8 cellular contexts compared by ENCODE assay signal in genomic region chr16:57061084-57061905, GRCh38. TPM values are rescaled to one million over a fixed set of nuclear protein-coding genes. Genes with fewer than 3 reads are reported as not detected.
DNase-seq lines count a peak whose midpoint lies in the region; ATAC-seq and TF ChIP-seq lines count a peak whose summit lies in the region.

No MANE protein-coding gene starts in this region.

- CTCF ChIA-PET in mammary epithelial cell (lab: Charles Lee; ENCODE audit: low non-redundant PET): interaction anchor here (0.6 kb wide), 1 partner anchor 15 kb away, joined by 3 read pairs; no protein-coding TSS in a partner anchor

- dilution Hi-C loops in mammary epithelial cell (cut with HindIII; ENCODE audit: low sequenced_read_pairs): no loop called here

- no peaks in the 10 kb centered on the region for H3K27me3 ChIP-seq in mammary epithelial cell (ENCODE audit: insufficient read depth, low read length)
- no peaks in the 10 kb centered on the region for H3K27me3 ChIP-seq in effector memory CD4-positive, alpha-beta T cell (replicated peaks; ENCODE audit: control insufficient read depth, insufficient read depth, low read length, poor library complexity, severe bottlenecking)

- H3K9me3 ChIP-seq in mammary epithelial cell (replicated peaks; ENCODE audit: insufficient read depth, low read length): no peaks in the 10 kb centered on the region
- H3K9me3 ChIP-seq in effector memory CD4-positive, alpha-beta T cell (ENCODE audit: control insufficient read depth, low read length): no peaks in the 10 kb centered on the region

- no peak overlapping the region for H3K9ac ChIP-seq in mammary epithelial cell (ENCODE audit: insufficient read depth, low read length)

- WGBS in mammary epithelial cell (ENCODE audit: low coverage, missing lambda C conversion rate): 83% methylated on average over 5 of the region's 11 CpGs

- peak overlapping the region; percentile 49 for H3K4me2 ChIP-seq in mammary epithelial cell (ENCODE audit: insufficient read depth, low read depth, low read length)

- no peak for ATAC-seq in GM18867 (IDR thresholded peaks at IDR 0.05; ENCODE audit: unreplicated experiment)
- no peak for ATAC-seq in GM21529 (IDR thresholded peaks at IDR 0.05; ENCODE audit: unreplicated experiment)

- peaks cover 12% of the 10 kb centered on the region for H3K4me1 ChIP-seq in mammary epithelial cell (ENCODE audit: insufficient read depth, low read length)
- H3K4me1 ChIP-seq in effector memory CD4-positive, alpha-beta T cell (ENCODE audit: control insufficient read depth, insufficient read depth, low read length, poor library complexity, severe bottlenecking): no peaks in the 10 kb centered on the region

- intact Hi-C loops in mammary epithelial cell (cut with micrococcal nuclease): no loop called here

- H3K36me3 ChIP-seq in mammary epithelial cell (ENCODE audit: insufficient read depth, low read length): no peaks in the 10 kb centered on the region
- peaks cover 60% of the 10 kb centered on the region for H3K36me3 ChIP-seq in effector memory CD4-positive, alpha-beta T cell (ENCODE audit: control insufficient read depth, insufficient read depth, low read length)

- no peaks in the 10 kb centered on the region for H4K20me1 ChIP-seq in mammary epithelial cell (ENCODE audit: insufficient read depth, low read length)

- peak overlapping the region; percentile 70 for H2AFZ ChIP-seq in mammary epithelial cell (ENCODE audit: low read depth, low read length)

- no peak for TF ChIP-seq CTCF in mammary epithelial cell (conservative IDR thresholded peaks at IDR 0.05 in 1 of 2, IDR thresholded peaks at IDR 0.05 in 1 of 2; ENCODE audit: extremely low read depth in 1 of 2, insufficient read depth in 1 of 2, low read depth in 1 of 2, low read length in 2 of 2)

- in situ Hi-C loops in mammary epithelial cell (cut with MboI; ENCODE audit: low sequenced_read_pairs in 2 of 2): no loop called here

- BruUV-seq in mammary epithelial cell (replicated peaks; lab: Mats Ljungman, UMichigan): TSS peak; percentile 48

- no peak overlapping the region for H3K27ac ChIP-seq in mammary epithelial cell (ENCODE audit: insufficient read depth, low read depth, low read length)
- no peak overlapping the region for H3K27ac ChIP-seq in effector memory CD4-positive, alpha-beta T cell (ENCODE audit: insufficient read depth, low read length, poor library complexity, severe bottlenecking)

- peak; percentile 82 to 86 for DNase-seq in AML-193 (lab: John Stamatoyannopoulos, UW)
- DNase-seq in Kasumi-1 (lab: John Stamatoyannopoulos, UW): peak; percentile 69 to 71
- DNase-seq in mammary epithelial cell: peak; percentile 69
- peak; percentile 15 for DNase-seq in medulla oblongata (ENCODE audit: extremely low spot score)
- DNase-seq in superior temporal gyrus (ENCODE audit: extremely low spot score): no peak
- no peak for DNase-seq in effector memory CD4-positive, alpha-beta T cell

- H3K79me2 ChIP-seq in mammary epithelial cell (ENCODE audit: insufficient read depth, low read length): no peaks in the 10 kb centered on the region

- no peak overlapping the region for H3K4me3 ChIP-seq in mammary epithelial cell (replicated peaks in 1 of 3; ENCODE audit: insufficient read depth in 1 of 3, low read depth in 2 of 3, low read length in 3 of 3)
- H3K4me3 ChIP-seq in effector memory CD4-positive, alpha-beta T cell (ENCODE audit: insufficient read depth, low read depth, low read length, poor library complexity, severe bottlenecking): no peak overlapping the region

RNA-seq across cellular contexts. Expression of gene CPNE2, which starts 31.1 kb away (rescaled TPM):
- 10 to 100 TPM in 1 of 2 donors, 1 to 10 TPM in 1; 7.3 to 24.0 TPM for total RNA-seq in mammary epithelial cell
- 44.5 TPM for polyA plus RNA-seq in mammary epithelial cell
- polyA minus RNA-seq in mammary epithelial cell: 35.7 TPM

Comparison
In these comparisons a context has a peak if more than half of its experiments do, and no peak if none do; other contexts are left out.
1. DNase-seq: peak in AML-193 (2 of 2), Kasumi-1 (2 of 2), mammary epithelial cell (single experiment) and medulla oblongata (single experiment); none in superior temporal gyrus (single experiment) and effector memory CD4-positive, alpha-beta T cell (0 of 3).